Comparison of ENCODE assay signal across 12 cellular contexts in genomic region chr15:50880221-50880620, GRCh38. TPM values are rescaled to one million over a fixed set of nuclear protein-coding genes. Genes with fewer than 3 reads are reported as not detected.
DNase-seq lines count a peak whose midpoint lies in the region; ATAC-seq, FAIRE-seq and TF ChIP-seq lines count a peak whose summit lies in the region.
"Had no signal": no experiment of that assay in that cellular context is flagged by ENCODE, and none has a peak within 500 bp of the region (broad histone marks: within the 10 kb centered on the region; RNA-seq: fewer than 3 reads in every experiment).

No MANE protein-coding gene starts in this region.

- H4K20me1 ChIP-seq in MM.1S (ENCODE audit: insufficient read depth, low read length) (no peaks in the 10 kb centered on the region), K562 (replicated peaks; ENCODE audit: control insufficient read depth, insufficient read depth, low read length) (no peaks in the 10 kb centered on the region)

- H3K9me3 ChIP-seq in MM.1S (replicated peaks; ENCODE audit: insufficient read depth, low read length) (no peaks in the 10 kb centered on the region), K562 (replicated peaks; ENCODE audit: control insufficient read depth, insufficient read depth, low read depth, low read length) (no peaks in the 10 kb centered on the region)
- H3K9me3 ChIP-seq: esophagus muscularis mucosa had no signal

- peak overlapping the region; percentile 30; the same call in 1 of the 2 replicates for H3K4me2 ChIP-seq in MM.1S (ENCODE audit: low read depth, low read length)
- no peak overlapping the region for H3K4me2 ChIP-seq in K562 (ENCODE audit: insufficient read depth, low read length)
- H3K4me2 ChIP-seq: GM23338 had no signal

- peak; percentile 3; the same call in 1 of the 3 replicates for ATAC-seq in K562
- no peak for ATAC-seq in HG03159 (IDR thresholded peaks at IDR 0.05; ENCODE audit: unreplicated experiment)
- ATAC-seq: GM23338 had no signal

- intact Hi-C loops in K562 (cut with micrococcal nuclease), result loop anchor here (10.0 kb wide), 2 partner anchors 115 to 345 kb away; partner anchors contain the start of gene SPPL2A

- TF ChIP-seq EP300 in K562 (IDR thresholded peaks at IDR 0.05; ENCODE audit: low read length), result no peak

- no peaks in the 10 kb centered on the region for H3K36me3 ChIP-seq in MM.1S (replicated peaks; ENCODE audit: insufficient read depth, low read length)
- H3K36me3 ChIP-seq in K562 (ENCODE audit: control insufficient read depth, insufficient read depth, low read length), result no peaks in the 10 kb centered on the region
- H3K36me3 ChIP-seq: esophagus muscularis mucosa had no signal

- TF ChIP-seq CTCF in MM.1S (IDR thresholded peaks at IDR 0.05; ENCODE audit: low read length) (no peak), K562 (IDR thresholded peaks at IDR 0.05 in 2 of 3, conservative IDR thresholded peaks at IDR 0.05 in 1 of 3; ENCODE audit: insufficient read depth in 2 of 3, low read depth in 1 of 3, low read length in 3 of 3) (no peak), GM13977 (IDR thresholded peaks at IDR 0.05; ENCODE audit: extremely low read depth, insufficient read depth, missing control alignments) (no peak)

- 83% methylated on average over 3 of the region's 3 CpGs for WGBS in K562 (ENCODE audit: insufficient coverage, low coverage, missing lambda C conversion rate)

- no peaks in the 10 kb centered on the region for H3K9me2 ChIP-seq in MM.1S (replicated peaks; ENCODE audit: insufficient read depth, low read length)

- CTCF ChIA-PET in K562 (lab: Yijun Ruan, JAX; ENCODE audit: low intra/inter-chr PET ratio), result interaction anchor here (0.7 kb wide), 1 partner anchor 734 kb away, joined by 5 read pairs; no protein-coding TSS in a partner anchor

- H3K9ac ChIP-seq in MM.1S (ENCODE audit: low read length) (no peak overlapping the region), K562 (ENCODE audit: insufficient read depth in 1 of 2, low read depth in 2 of 2, low read length in 2 of 2) (no peak overlapping the region)

- H3K27ac ChIP-seq in MM.1S (ENCODE audit: low read length), result peak overlapping the region; percentile 15; the same call in 1 of the 2 replicates
- H3K27ac ChIP-seq in K562 (ENCODE audit: extremely low read depth, low read depth, low read length), result 0 out of 3 replicates have a peak overlapping the region, but pooled peaks have one; percentile 24
- H3K27ac ChIP-seq: esophagus muscularis mucosa had no signal

- in situ Hi-C loops in K562 (cut with MboI), result loop anchor here (5.0 kb wide), 1 partner anchor 213 kb away; no protein-coding TSS in a partner anchor
- in situ Hi-C loops in GM13977 (cut with MboI; ENCODE audit: low pct_unique_long_range_greater_than_20kb, low sequenced_read_pairs, unreplicated experiment), result no loop called here

- FAIRE-seq in K562 (lab: Jason Lieb, UNC), result no peak

- H3K79me2 ChIP-seq in MM.1S (ENCODE audit: low read length), result no peaks in the 10 kb centered on the region
- H3K79me2 ChIP-seq in K562 (ENCODE audit: control insufficient read depth, insufficient read depth, low read length), result no peaks in the 10 kb centered on the region

- peaks cover 22% of the 10 kb centered on the region for H3F3A ChIP-seq in MM.1S (ENCODE audit: insufficient read depth, low read length)

- DNase-seq in EL (peak; percentile 13), MM.1S (no peak), K562 (ENCODE audit: extremely low read depth in 1 of 4, low spot score in 3 of 4) (no peak), renal cortical epithelial cell (ENCODE audit: low read depth) (peak; percentile 27), GM13977 (ENCODE audit: low spot score) (no peak), DMS114 treated with DMSO at 0.1 percent for 48 hours (lab: John Stamatoyannopoulos, UW; ENCODE audit: unreplicated experiment) (no peak)
- DNase-seq: activated CD4-positive, alpha-beta T cell treated with anti-CD3 and anti-CD28 coated beads, Interleukin-2, amount 50 U/mL, for 48 hours; NCI-H2171 treated with DMSO at 0.1 percent for 48 hours; SHP77 had no signal

- TF ChIP-seq POLR2A in K562 (conservative IDR thresholded peaks at IDR 0.05), result no peak

- H3K27me3 ChIP-seq in MM.1S (replicated peaks; ENCODE audit: insufficient read depth, low read length) (no peaks in the 10 kb centered on the region), K562 (ENCODE audit: control insufficient read depth in 2 of 2, insufficient read depth in 2 of 2, low read length in 2 of 2) (no peaks in the 10 kb centered on the region)
- H3K27me3 ChIP-seq: esophagus muscularis mucosa had no signal

- H2AFZ ChIP-seq in MM.1S (ENCODE audit: low read length) (no peak overlapping the region), K562 (ENCODE audit: low read depth, low read length) (no peak overlapping the region)
- H2AFZ ChIP-seq: GM23338 had no signal

- H3K9me1 ChIP-seq in K562 (ENCODE audit: control insufficient read depth, insufficient read depth, low read length), result no peaks in the 10 kb centered on the region

- BruUV-seq in K562 (replicated peaks; lab: Mats Ljungman, UMichigan), result no TSS peak

- POLR2A ChIA-PET in K562 (lab: Yijun Ruan, JAX), result no interaction called here

- H3K4me1 ChIP-seq in MM.1S (ENCODE audit: low read length) (peaks cover 52% of the 10 kb centered on the region), K562 (replicated peaks in 1 of 2; ENCODE audit: control insufficient read depth in 2 of 2, insufficient read depth in 2 of 2, low read length in 2 of 2) (peaks cover 0 to 19% of the 10 kb centered on the region in 2 experiments; a peak in 2 of 5 replicates)

- TF ChIP-seq RAD21 in K562 (CRISPR knock-in tag; conservative IDR thresholded peaks at IDR 0.05 in 1 of 2, IDR thresholded peaks at IDR 0.05 in 1 of 2), result no peak

- H3K4me3 ChIP-seq in MM.1S (ENCODE audit: low read length) (no peak overlapping the region), K562 (no peak overlapping the region)
- H3K4me3 ChIP-seq: esophagus muscularis mucosa, GM23338 had no signal

TF ChIP-seq in K562, 482 proteins besides CTCF, POLR2A, EP300 and RAD21:
- TF ChIP-seq ZNF589 (CRISPR knock-in tag; IDR thresholded peaks at IDR 0.05; ENCODE audit: low read depth) (0 out of 2 replicates have a peak, but pooled peaks have one; percentile 15), MYBL2 (IDR thresholded peaks at IDR 0.05; ENCODE audit: low read depth) (no peak), MYBL2 (CRISPR knock-in tag; IDR thresholded peaks at IDR 0.05; ENCODE audit: borderline replicate concordance) (no peak), GTF2E2 (tag; IDR thresholded peaks at IDR 0.05) (0 out of 2 replicates have a peak, but pooled peaks have one; percentile 22)
- TF ChIP-seq, protein P1, sequence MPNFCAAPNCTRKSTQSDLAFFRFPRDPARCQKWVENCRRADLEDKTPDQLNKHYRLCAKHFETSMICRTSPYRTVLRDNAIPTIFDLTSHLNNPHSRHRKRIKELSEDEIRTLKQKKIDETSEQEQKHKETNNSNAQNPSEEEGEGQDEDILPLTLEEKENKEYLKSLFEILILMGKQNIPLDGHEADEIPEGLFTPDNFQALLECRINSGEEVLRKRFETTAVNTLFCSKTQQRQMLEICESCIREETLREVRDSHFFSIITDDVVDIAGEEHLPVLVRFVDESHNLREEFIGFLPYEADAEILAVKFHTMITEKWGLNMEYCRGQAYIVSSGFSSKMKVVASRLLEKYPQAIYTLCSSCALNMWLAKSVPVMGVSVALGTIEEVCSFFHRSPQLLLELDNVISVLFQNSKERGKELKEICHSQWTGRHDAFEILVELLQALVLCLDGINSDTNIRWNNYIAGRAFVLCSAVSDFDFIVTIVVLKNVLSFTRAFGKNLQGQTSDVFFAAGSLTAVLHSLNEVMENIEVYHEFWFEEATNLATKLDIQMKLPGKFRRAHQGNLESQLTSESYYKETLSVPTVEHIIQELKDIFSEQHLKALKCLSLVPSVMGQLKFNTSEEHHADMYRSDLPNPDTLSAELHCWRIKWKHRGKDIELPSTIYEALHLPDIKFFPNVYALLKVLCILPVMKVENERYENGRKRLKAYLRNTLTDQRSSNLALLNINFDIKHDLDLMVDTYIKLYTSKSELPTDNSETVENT (CRISPR knock-in tag; IDR thresholded peaks at IDR 0.05), result no peak

RNA-seq across cellular contexts. Expression of gene AP4E1, which starts 28.3 kb away (rescaled TPM):
- 7.9 and 26.9 TPM in 2 replicates for total RNA-seq in K562 (2011; cell fraction: chromatin; rRNA removed; ENCODE audit: low replicate concordance)
- 3.9 and 4.0 TPM in 2 replicates for total RNA-seq in K562 (2011; cell fraction: nucleolus; rRNA removed)
- total RNA-seq in K562 (2011; cell fraction: nucleoplasm; rRNA removed), result 9.6 and 11.8 TPM in 2 replicates
- total RNA-seq in K562 (2014; rRNA removed), result 4.3 and 5.3 TPM in 2 replicates
- 11.5 and 12.6 TPM in 2 replicates for total RNA-seq in K562 (2014; rRNA removed; fragmentation: Illumina TruSeq; extraction: Trizol)
- 8.9 and 10.2 TPM in 2 replicates for total RNA-seq in K562 (2015; rRNA removed; fragmentation: Illumina TruSeq; extraction: Trizol)
- 9.2 and 9.3 TPM in 2 replicates for total RNA-seq in K562 (2021)
- polyA plus RNA-seq in K562 (2011; rRNA removed), result 3.0 and 4.4 TPM in 2 replicates
- polyA plus RNA-seq in K562 (2011; cell fraction: cytosol; rRNA removed), result 0.85 and 1.6 TPM in 2 replicates
- 1.4 and 2.2 TPM in 2 replicates for polyA plus RNA-seq in K562 (2011; cell fraction: nucleus; rRNA removed)
- 4.2 and 4.4 TPM in 2 replicates for polyA plus RNA-seq in K562 (2012)
- polyA plus RNA-seq in K562 (2014; fragmentation: Illumina TruSeq; extraction: Trizol), result 6.6 and 7.9 TPM in 2 replicates
- polyA plus RNA-seq in K562 (2014; fragmentation: Nextera tagmentation; extraction: Ambion mirVana), result 1 to 10 TPM; 1.3 to 2.2 TPM
- polyA plus RNA-seq in K562 (2014; rRNA removed), result 3.7 and 4.5 TPM in 2 replicates
- 8.4 and 9.4 TPM in 2 replicates for polyA minus RNA-seq in K562 (2011; rRNA and poly(A)+ RNA removed)
- polyA minus RNA-seq in K562 (2011; cell fraction: cytosol; rRNA and poly(A)+ RNA removed), result 2.5 and 3.6 TPM in 2 replicates
- 3.5 and 5.8 TPM in 2 replicates for polyA minus RNA-seq in K562 (2011; cell fraction: nucleus; rRNA and poly(A)+ RNA removed)
- total RNA-seq in renal cortical epithelial cell, result 18.8 and 20.8 TPM in 2 replicates

Comparison
In these comparisons a context has a peak if more than half of its experiments do, and no peak if none do; other contexts are left out.
1. DNase-seq: peak in EL (single experiment) and renal cortical epithelial cell (single experiment); none in MM.1S (single experiment), K562 (0 of 4), GM13977 (single experiment) and DMS114 treated with DMSO at 0.1 percent for 48 hours (single experiment).